ENCODE assay signal across 8 cellular contexts in genomic region chr6:35688605-35689322, GRCh38. TPM values are rescaled to one million over a fixed set of nuclear protein-coding genes. Genes with fewer than 3 reads are reported as not detected.
DNase-seq lines count a peak whose midpoint lies in the region; ATAC-seq, FAIRE-seq and TF ChIP-seq lines count a peak whose summit lies in the region.

FKBP5 (minus strand) TSS chr6:35688915; CDS start chr6:35642824, 46,091 bp downstream.

- peak within 1 kb of the TSS; percentile 90 to 93 for H3K27ac ChIP-seq in A549
- peak within 1 kb of the TSS; percentile 84 for H3K27ac ChIP-seq in colonic mucosa

- 9% methylated on average over 12 of the region's 80 CpGs for WGBS in A549 (ENCODE audit: missing lambda C conversion rate)

- peak within 1 kb of the TSS; percentile 70 for H3K4me2 ChIP-seq in A549

- peak; percentile 68 to 89 for DNase-seq in A549 (ENCODE audit: low read depth in 1 of 2, low spot score in 1 of 2)
- peak; percentile 78 for DNase-seq in NCI-H345 (lab: John Stamatoyannopoulos, UW)
- DNase-seq in activated CD4-positive, alpha-beta T cell treated with anti-CD3 and anti-CD28 coated beads for 48 hours = peak; percentile 95
- peak; percentile 95 for DNase-seq in colonic mucosa
- DNase-seq in left colon = peak; percentile 97
- DNase-seq in stimulated activated CD4-positive, alpha-beta T cell treated with anti-CD3 and anti-CD28 coated beads, Interleukin-1b, Interleukin-23, amount 100 ng/mL, for 48 hours = peak; percentile 91

- peak within 1 kb of the TSS; percentile 96 for H3K4me3 ChIP-seq in A549
- peak within 1 kb of the TSS; percentile 94 for H3K4me3 ChIP-seq in colonic mucosa

- TF ChIP-seq CTCF in A549 (IDR thresholded peaks at IDR 0.05) (no peak), colonic mucosa (IDR thresholded peaks at IDR 0.05) (no peak)

- H3K9ac ChIP-seq in colonic mucosa (ENCODE audit: low read depth in 2 of 2, low read length in 2 of 2) = peak within 1 kb of the TSS; percentile 92 to 99

- TF ChIP-seq POLR2A in A549 (IDR thresholded peaks at IDR 0.05; ENCODE audit: low read length) = peak; percentile 79

- ATAC-seq in A549 (peak; percentile 95 to 98), GM18519 (IDR thresholded peaks at IDR 0.05; ENCODE audit: low FRiP score, unreplicated experiment) (peak; percentile 59), HG03045 (IDR thresholded peaks at IDR 0.05; ENCODE audit: unreplicated experiment) (peak; percentile 95), left colon (peak; percentile 87)

- H3K4me1 ChIP-seq in A549 (peaks cover 11% of the 10 kb centered on the region; the same call in 2 of the 3 replicates), colonic mucosa (no peaks in the 10 kb centered on the region)

- H3K27me3 ChIP-seq in colonic mucosa = no peaks in the 10 kb centered on the region

- CTCF ChIA-PET in A549 (lab: Yijun Ruan, JAX) = interaction anchor here (1.1 kb wide), 1 partner anchor 167 kb away, joined by 3 read pairs; no protein-coding TSS in a partner anchor

- no peak for FAIRE-seq in A549 (lab: Jason Lieb, UNC)

- no peak for TF ChIP-seq EP300 in A549 (IDR thresholded peaks at IDR 0.05)

- H3K36me3 ChIP-seq in colonic mucosa = no peaks in the 10 kb centered on the region

- H3K9me3 ChIP-seq in A549 (no peaks in the 10 kb centered on the region), colonic mucosa (no peaks in the 10 kb centered on the region)

- intact Hi-C loops in colonic mucosa (cut with DNase I) = loop anchor here (5.0 kb wide), 1 partner anchor 34 kb away; no protein-coding TSS in a partner anchor
- intact Hi-C loops in left colon (cut with DNase I, micrococcal nuclease) = loop anchor here in 1 of 2 donors (5.0 kb wide), 1 partner anchor 39 kb away; no protein-coding TSS in a partner anchor

- POLR2A ChIA-PET in A549 (lab: Yijun Ruan, JAX) = no interaction called here

- TF ChIP-seq RAD21 in A549 (conservative IDR thresholded peaks at IDR 0.05 in 1 of 2, IDR thresholded peaks at IDR 0.05 in 1 of 2) = no peak

TF ChIP-seq in A549, 52 proteins besides CTCF, POLR2A, EP300 and RAD21:
- 0 out of 3 replicates have a peak, but pooled peaks have one; percentile 24 for TF ChIP-seq BCL3 (IDR thresholded peaks at IDR 0.05)
- TF ChIP-seq FOXS1 (CRISPR knock-in tag; IDR thresholded peaks at IDR 0.05) = no peak
- TF ChIP-seq CBX8 (IDR thresholded peaks at IDR 0.05) = no peak
- TF ChIP-seq MYC (IDR thresholded peaks at IDR 0.05; ENCODE audit: borderline replicate concordance, low read length) = 0 out of 2 replicates have a peak, but pooled peaks have one; percentile 21
- peak; percentile 91 for TF ChIP-seq PBX3 (IDR thresholded peaks at IDR 0.05)
- TF ChIP-seq KDM5A (IDR thresholded peaks at IDR 0.05) = no peak
- peak; percentile 54; the same call in 1 of the 2 replicates for TF ChIP-seq USF2 (IDR thresholded peaks at IDR 0.05)
- TF ChIP-seq RNF2 (IDR thresholded peaks at IDR 0.05; ENCODE audit: borderline replicate concordance, low read depth) = no peak
- TF ChIP-seq MAX (IDR thresholded peaks at IDR 0.05) = peak; percentile 77
- TF ChIP-seq EHMT2 (IDR thresholded peaks at IDR 0.05; ENCODE audit: low read depth) = no peak
- no peak for TF ChIP-seq NFE2L2 (conservative IDR thresholded peaks at IDR 0.05; ENCODE audit: low read length)
- TF ChIP-seq JUN (IDR thresholded peaks at IDR 0.05) = 0 out of 5 replicates have a peak, but pooled peaks of 1 of the 2 experiments have one; percentile 49
- TF ChIP-seq PHF8 (IDR thresholded peaks at IDR 0.05; ENCODE audit: borderline replicate concordance, low read depth) = peak; percentile 62
- no peak for TF ChIP-seq CHD2 (IDR thresholded peaks at IDR 0.05; ENCODE audit: low read length, partially characterized antibody)
- no peak for TF ChIP-seq EHF (CRISPR knock-in tag; IDR thresholded peaks at IDR 0.05)
- TF ChIP-seq ZNF302 (CRISPR knock-in tag; IDR thresholded peaks at IDR 0.05) = no peak
- no peak for TF ChIP-seq ELK1 (IDR thresholded peaks at IDR 0.05; ENCODE audit: low read depth, low read length)

RNA-seq across cellular contexts. Expression of gene FKBP5, which starts in this region (rescaled TPM):
- polyA plus RNA-seq in A549 (2011; rRNA removed) = 10.9 and 11.7 TPM in 2 replicates
- 3.4 and 3.9 TPM in 2 replicates for polyA plus RNA-seq in A549 (2012; cell fraction: cytosol; rRNA removed)
- 1.5 and 2.3 TPM in 2 replicates for polyA plus RNA-seq in A549 (2012; cell fraction: nucleus; rRNA removed)
- polyA plus RNA-seq in A549 (2017; fragmentation: RNase III; extraction: RNeasy Plus Mini Kit Qiagen cat#74134 plus additional on column Dnase treatment) = 7.7 to 9.5 TPM (median 8.4 TPM) in 3 replicates
- polyA minus RNA-seq in A549 (2011; rRNA and poly(A)+ RNA removed) = 3.1 and 4.9 TPM in 2 replicates
- total RNA-seq in colonic mucosa = 10 to 100 TPM; 29.1 to 54.7 TPM
- 100 to 1,000 TPM in 1 of 2 donors, 10 to 100 TPM in 1; 40.3 to 252 TPM for total RNA-seq in left colon

Comparison
In these comparisons a context has a peak if more than half of its experiments do, and no peak if none do; other contexts are left out.
1. Peak in every context shown above with its lines: DNase-seq, ATAC-seq, H3K4me3 ChIP-seq and H3K27ac ChIP-seq.